ENCODE assay signal across 21 cellular contexts in the genomic region with DNA sequence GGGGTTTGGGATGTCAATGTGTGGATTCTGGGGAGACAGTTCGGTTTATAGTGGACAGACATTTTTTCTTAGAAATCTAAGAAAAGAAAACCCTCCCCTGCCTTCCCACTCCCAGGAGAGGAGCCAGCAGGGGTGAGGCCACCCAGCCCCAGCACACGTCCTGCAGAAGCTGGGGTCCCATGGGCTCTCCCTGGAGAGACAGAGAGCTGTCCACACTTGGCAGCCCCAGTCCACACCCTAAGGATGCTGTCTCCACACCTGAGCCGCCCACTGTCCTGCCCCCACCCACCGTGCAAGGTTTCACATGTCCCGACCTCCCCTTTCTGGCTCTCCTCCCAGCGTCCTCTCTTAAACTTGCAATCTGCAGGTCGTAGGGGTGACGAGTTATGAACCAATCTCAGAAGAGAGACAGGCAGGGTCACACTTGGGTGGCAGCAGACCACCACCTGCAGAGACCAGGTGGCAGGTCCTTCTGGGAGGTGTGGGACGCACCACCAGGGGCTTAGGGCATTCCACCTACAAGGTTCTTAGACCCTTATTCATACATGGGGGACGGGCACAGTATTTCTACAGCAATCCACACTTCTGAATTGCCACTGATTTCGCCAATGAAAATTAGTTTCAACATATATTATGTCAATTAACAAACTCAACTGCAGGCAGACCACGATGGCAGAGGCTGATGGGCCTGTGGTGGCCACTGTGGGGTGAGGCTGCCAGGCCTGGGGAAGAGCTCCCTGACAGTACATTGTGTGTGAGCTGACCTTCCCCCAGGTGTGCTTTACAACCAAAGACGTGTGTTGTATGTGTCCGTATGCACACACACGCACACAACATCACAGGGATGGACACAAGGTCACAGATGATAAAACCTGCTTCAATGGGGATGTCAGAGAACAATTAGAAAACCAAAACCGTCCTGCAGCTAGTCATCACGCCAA.
"Had no signal": no experiment of that assay in that cellular context is flagged by ENCODE, and none has a peak within 500 bp of the region (broad histone marks: within the 10 kb centered on the region; RNA-seq: fewer than 3 reads in every experiment).

No MANE protein-coding gene starts in this region.

- H3K4me3 ChIP-seq: colonic mucosa, prostate gland, right lobe of liver, tibial nerve, uterus had no signal

- H3K4me1 ChIP-seq: colonic mucosa, prostate gland, right lobe of liver, uterus had no signal

- H3K9me3 ChIP-seq: colonic mucosa, prostate gland, right lobe of liver, tibial nerve, uterus had no signal

- H3K36me3 Mint-ChIP-seq: naive B cell had no signal

- H3K36me3 ChIP-seq: brain microvascular endothelial cell, colonic mucosa, prostate gland, right lobe of liver, tibial nerve, uterus had no signal

- H3K27me3 ChIP-seq: brain microvascular endothelial cell, colonic mucosa, right lobe of liver, tibial nerve, uterus had no signal

- H3K4me1 Mint-ChIP-seq: activated CD4-positive, alpha-beta memory T cell treated with anti-CD3 and anti-CD28 coated beads, Interleukin-2, amount 10 ng/mL, durations not matched to agents 7 days and 5 days; activated CD8-positive, alpha-beta memory T cell treated with anti-CD3 and anti-CD28 coated beads, Interleukin-2, amount 10 ng/mL, durations not matched to agents 7 days and 5 days; activated T-helper 17 cell treated with anti-CD3 and anti-CD28 coated beads, Interleukin-2, amount 50 U/mL, for 72 hours; central memory CD8-positive, alpha-beta T cell; naive B cell; neural crest cell had no signal

- H3K27ac ChIP-seq: brain microvascular endothelial cell, colonic mucosa, prostate gland, right lobe of liver, tibial nerve, uterus had no signal

- H3K4me3 Mint-ChIP-seq: activated CD4-positive, alpha-beta memory T cell treated with anti-CD3 and anti-CD28 coated beads, Interleukin-2, amount 10 ng/mL, durations not matched to agents 7 days and 5 days; activated CD8-positive, alpha-beta memory T cell treated with anti-CD3 and anti-CD28 coated beads, Interleukin-2, amount 10 ng/mL, durations not matched to agents 7 days and 5 days; activated T-helper 17 cell treated with anti-CD3 and anti-CD28 coated beads, Interleukin-2, amount 50 U/mL, for 72 hours; central memory CD8-positive, alpha-beta T cell; naive B cell; neural crest cell had no signal

- DNase-seq: activated CD4-positive, alpha-beta memory T cell treated with anti-CD3 and anti-CD28 coated beads, Interleukin-2, amount 10 ng/mL, durations not matched to agents 7 days and 5 days; activated CD4-positive, alpha-beta T cell treated with anti-CD3 and anti-CD28 coated beads for 4 hours; activated CD8-positive, alpha-beta memory T cell treated with anti-CD3 and anti-CD28 coated beads, Interleukin-2, amount 10 ng/mL, durations not matched to agents 7 days and 5 days; activated naive CD4-positive, alpha-beta T cell treated with Interleukin-2 at 50 U/mL for 16 hours; activated T-cell treated with anti-CD3 and anti-CD28 coated beads, Interleukin-2, amount 50 U/mL, for 1 hour; anterior cingulate cortex; colonic mucosa; foreskin melanocyte; glutamatergic neuron; naive B cell; right lobe of liver; stimulated activated CD8-positive, alpha-beta memory T cell treated with anti-CD3 and anti-CD28 coated beads, Interleukin-4, amount 100 ng/mL, for 48 hours; stimulated activated naive CD4-positive, alpha-beta T cell; uterus had no signal

- ATAC-seq: activated CD8-positive, alpha-beta memory T cell treated with anti-CD3 and anti-CD28 coated beads, Interleukin-2, amount 10 ng/mL, durations not matched to agents 7 days and 5 days; activated T-helper 17 cell treated with anti-CD3 and anti-CD28 coated beads, Interleukin-2, amount 50 U/mL, for 72 hours; left lobe of liver had no signal

- H3K27ac Mint-ChIP-seq: activated CD4-positive, alpha-beta memory T cell treated with anti-CD3 and anti-CD28 coated beads, Interleukin-2, amount 10 ng/mL, durations not matched to agents 7 days and 5 days; activated CD8-positive, alpha-beta memory T cell treated with anti-CD3 and anti-CD28 coated beads, Interleukin-2, amount 10 ng/mL, durations not matched to agents 7 days and 5 days; activated T-helper 17 cell treated with anti-CD3 and anti-CD28 coated beads, Interleukin-2, amount 50 U/mL, for 72 hours; naive B cell had no signal

- H3K9me3 Mint-ChIP-seq: activated T-helper 17 cell treated with anti-CD3 and anti-CD28 coated beads, Interleukin-2, amount 50 U/mL, for 72 hours had no signal
